31 cellular contexts compared by ENCODE assay signal in genomic region chr22:19708323-19709011, GRCh38. TPM values are rescaled to one million over a fixed set of nuclear protein-coding genes. Genes with fewer than 3 reads are reported as not detected.
A peak's percentile ranks its signal among the peaks of the same experiment; 100 is the strongest.
DNase-seq lines count a peak whose midpoint lies in the region; ATAC-seq and TF ChIP-seq lines count a peak whose summit lies in the region.
"Had no signal": no experiment of that assay in that cellular context is flagged by ENCODE, and none has a peak within 500 bp of the region (broad histone marks: within the 10 kb centered on the region; RNA-seq: fewer than 3 reads in every experiment).

No MANE protein-coding gene starts in this region.

- intact Hi-C loops in heart left ventricle (cut with DNase I) (no loop called here), posterior vena cava (cut with DNase I) (no loop called here), esophagus muscularis mucosa (cut with DNase I) (no loop called here)

- TF ChIP-seq EP300 in esophagus muscularis mucosa (IDR thresholded peaks at IDR 0.05), result no peak

- H3K4me1 Mint-ChIP-seq in glutamatergic neuron (ENCODE audit: low read depth, unreplicated experiment), result peaks cover 7% of the 10 kb centered on the region
- H3K4me1 Mint-ChIP-seq: mesothelial cell of epicardium; naive thymus-derived CD4-positive, alpha-beta T cell had no signal

- H3K4me1 ChIP-seq in heart left ventricle, result peaks cover 0 to 18% (median 0%) of the 10 kb centered on the region in 12 donors
- peaks cover 0 to 21% of the 10 kb centered on the region in 2 donors for H3K4me1 ChIP-seq in right atrium auricular region
- peaks cover under 1 to 14% (median 2%) of the 10 kb centered on the region in 4 donors for H3K4me1 ChIP-seq in esophagus muscularis mucosa
- H3K4me1 ChIP-seq: adrenal gland, SJCRH30 had no signal

- peaks cover 0 to 20% (median 3%) of the 10 kb centered on the region in 9 donors for H3K27me3 ChIP-seq in heart left ventricle
- H3K27me3 ChIP-seq in right atrium auricular region, result no peaks in the 10 kb centered on the region
- peaks cover 0 to 54% (median 0%) of the 10 kb centered on the region in 4 donors for H3K27me3 ChIP-seq in esophagus muscularis mucosa
- H3K27me3 ChIP-seq: adrenal gland, BE2C, gastrocnemius medialis, tibial nerve had no signal

- H3K9me3 Mint-ChIP-seq in glutamatergic neuron (ENCODE audit: unreplicated experiment), result peaks cover 10% of the 10 kb centered on the region
- H3K9me3 Mint-ChIP-seq: activated T-cell treated with anti-CD3 and anti-CD28 coated beads, Interleukin-2, amount 50 U/mL, for 24 hours; effector memory CD8-positive, alpha-beta T cell; mesothelial cell of epicardium; naive thymus-derived CD4-positive, alpha-beta T cell; stimulated activated naive CD8-positive, alpha-beta T cell treated with anti-CD3 and anti-CD28 coated beads, Interleukin-15, Interleukin-2, amounts not matched to agents 100 ng/mL and 50 ng/mL, for 24 hours had no signal

- H3K27ac ChIP-seq in heart left ventricle (no peak overlapping the region), right atrium auricular region (no peak overlapping the region), esophagus muscularis mucosa (replicated peaks in 1 of 4) (no peak overlapping the region)
- H3K27ac ChIP-seq: adrenal gland, SJCRH30, tibial nerve had no signal

- peaks cover 10% of the 10 kb centered on the region for H3K27me3 Mint-ChIP-seq in glutamatergic neuron (ENCODE audit: unreplicated experiment)

- H3K27ac Mint-ChIP-seq in glutamatergic neuron (ENCODE audit: unreplicated experiment), result no peak overlapping the region
- H3K27ac Mint-ChIP-seq: activated T-cell treated with anti-CD3 and anti-CD28 coated beads, Interleukin-2, amount 50 U/mL, for 24 hours; effector memory CD8-positive, alpha-beta T cell; mesothelial cell of epicardium; naive thymus-derived CD4-positive, alpha-beta T cell; stimulated activated naive CD8-positive, alpha-beta T cell treated with anti-CD3 and anti-CD28 coated beads, Interleukin-15, Interleukin-2, amounts not matched to agents 100 ng/mL and 50 ng/mL, for 24 hours had no signal

- ATAC-seq in heart left ventricle (no peak), HG02852 (IDR thresholded peaks at IDR 0.05; ENCODE audit: unreplicated experiment) (no peak)
- ATAC-seq: effector memory CD8-positive, alpha-beta T cell; naive thymus-derived CD4-positive, alpha-beta T cell; Panc1 had no signal

- no peak overlapping the region for H3K4me3 Mint-ChIP-seq in glutamatergic neuron (ENCODE audit: unreplicated experiment)
- H3K4me3 Mint-ChIP-seq: activated T-cell treated with anti-CD3 and anti-CD28 coated beads, Interleukin-2, amount 50 U/mL, for 24 hours; effector memory CD8-positive, alpha-beta T cell; mesothelial cell of epicardium; naive thymus-derived CD4-positive, alpha-beta T cell; stimulated activated naive CD8-positive, alpha-beta T cell treated with anti-CD3 and anti-CD28 coated beads, Interleukin-15, Interleukin-2, amounts not matched to agents 100 ng/mL and 50 ng/mL, for 24 hours had no signal

- TF ChIP-seq POLR2A in heart left ventricle (IDR thresholded peaks at IDR 0.05) (no peak), esophagus muscularis mucosa (IDR thresholded peaks at IDR 0.05; ENCODE audit: low read depth) (no peak)

- WGBS in heart left ventricle, 4 donors, result 55 to 77% (median 67%) methylated on average over 16 to 20 of the region's 20 CpGs
- WGBS in esophagus muscularis mucosa, result 84% methylated on average over 2 of the region's 20 CpGs

- DNase-seq in heart left ventricle (peak in 3 of 5 donors; percentile 22 to 56 (median 25)), right atrium auricular region (ENCODE audit: low spot score) (no peak), glutamatergic neuron (peak; percentile 11), posterior vena cava (ENCODE audit: low spot score) (peak; percentile 38), esophagus muscularis mucosa (ENCODE audit: extremely low spot score) (no peak), NCI-H1417 treated with DMSO at 0.1 percent for 48 hours (lab: John Stamatoyannopoulos, UW) (no peak), NCI-H1694 treated with DMSO at 0.1 percent for 48 hours (lab: John Stamatoyannopoulos, UW) (no peak)
- DNase-seq: activated CD4-positive, alpha-beta T cell treated with anti-CD3 and anti-CD28 coated beads for 1 hour; activated naive CD4-positive, alpha-beta T cell; activated T-cell treated with anti-CD3 and anti-CD28 coated beads, Interleukin-2, amount 50 U/mL, for 24 hours; DMS79 treated with DMSO at 0.1 percent for 48 hours; effector memory CD8-positive, alpha-beta T cell; Karpas-422; kidney glomerular epithelial cell; MV-4-11; naive thymus-derived CD4-positive, alpha-beta T cell; NCI-H2171 treated with DMSO at 0.1 percent for 48 hours; NCI-H524 treated with DMSO at 0.1 percent for 48 hours; occipital lobe; SJCRH30 had no signal

- H3K4me3 ChIP-seq in heart left ventricle, result no peak overlapping the region
- H3K4me3 ChIP-seq in right atrium auricular region, result no peak overlapping the region
- H3K4me3 ChIP-seq in esophagus muscularis mucosa, result no peak overlapping the region
- H3K4me3 ChIP-seq: adrenal gland, gastrocnemius medialis, SJCRH30, tibial nerve had no signal

- TF ChIP-seq CTCF in heart left ventricle (IDR thresholded peaks at IDR 0.05), result no peak
- TF ChIP-seq CTCF in right atrium auricular region (IDR thresholded peaks at IDR 0.05), result no peak
- TF ChIP-seq CTCF in glutamatergic neuron (IDR thresholded peaks at IDR 0.05; ENCODE audit: partially characterized antibody, unreplicated experiment), result no peak
- TF ChIP-seq CTCF in esophagus muscularis mucosa (IDR thresholded peaks at IDR 0.05), result no peak

- no peaks in the 10 kb centered on the region for H3K36me3 Mint-ChIP-seq in glutamatergic neuron (ENCODE audit: unreplicated experiment)
- H3K36me3 Mint-ChIP-seq: mesothelial cell of epicardium; naive thymus-derived CD4-positive, alpha-beta T cell had no signal

- H3K36me3 ChIP-seq in heart left ventricle (no peaks in the 10 kb centered on the region), right atrium auricular region (no peaks in the 10 kb centered on the region), esophagus muscularis mucosa (no peaks in the 10 kb centered on the region)
- H3K36me3 ChIP-seq: adrenal gland, BE2C, gastrocnemius medialis, SJCRH30, tibial nerve had no signal

- H3K9me3 ChIP-seq in heart left ventricle (no peaks in the 10 kb centered on the region), right atrium auricular region (no peaks in the 10 kb centered on the region), esophagus muscularis mucosa (no peaks in the 10 kb centered on the region)
- H3K9me3 ChIP-seq: adrenal gland, BE2C, gastrocnemius medialis, SJCRH30, tibial nerve had no signal

RNA-seq across cellular contexts. Expression of gene SEPTIN5, which starts 5.8 kb away (rescaled TPM):
- total RNA-seq in heart left ventricle, result 100 to 1,000 TPM in 7 of 9 donors, 10 to 100 TPM in 2; 88.3 to 272 (median 156) TPM
- 100 to 1,000 TPM in 1 of 2 donors, 10 to 100 TPM in 1; 75.7 to 127 TPM for polyA plus RNA-seq in heart left ventricle
- 100 to 1,000 TPM; 162 to 287 TPM for total RNA-seq in right atrium auricular region
- total RNA-seq in glutamatergic neuron (ENCODE audit: unreplicated experiment), result 96.0 TPM
- 10 to 100 TPM; 22.9 to 29.8 TPM for total RNA-seq in posterior vena cava
- total RNA-seq in esophagus muscularis mucosa, result 10 to 100 TPM in 3 of 4 donors, 1 to 10 TPM in 1; 4.2 to 55.4 (median 20.6) TPM
- total RNA-seq: T-helper 1 cell treated with Interleukin-12 subunit alpha and Interleukin-12 subunit beta and Interleukin-4 antibody, amounts not matched to agents 30 ng/mL and 1 ng/mL, for 36 hours had no signal

RNA-seq across cellular contexts. Expression of gene GP1BB, which starts 14.9 kb away (rescaled TPM):
- 10 to 100 TPM in 3 of 9 donors, 1 to 10 TPM in 3, not detected in 3; 1.4 to 52.2 (median 10.7) TPM for total RNA-seq in heart left ventricle
- polyA plus RNA-seq in heart left ventricle, result 10 to 100 TPM in 1 of 2 donors, 1 to 10 TPM in 1; 6.5 to 30.4 TPM
- 10 to 100 TPM; 25.8 to 34.7 TPM for total RNA-seq in right atrium auricular region
- total RNA-seq in glutamatergic neuron (ENCODE audit: unreplicated experiment), result 8.3 TPM
- total RNA-seq in posterior vena cava, result under 1 TPM in 1 of 2 donors, not detected in 1; 0.83 TPM
- 10 to 100 TPM in 1 of 4 donors, 1 to 10 TPM in 3; 1.7 to 16.7 (median 5.7) TPM for total RNA-seq in esophagus muscularis mucosa
- total RNA-seq: renal cortical epithelial cell; T-helper 1 cell treated with Interleukin-12 subunit alpha and Interleukin-12 subunit beta and Interleukin-4 antibody, amounts not matched to agents 30 ng/mL and 1 ng/mL, for 36 hours had no signal
- polyA plus RNA-seq: naive thymus-derived CD4-positive, alpha-beta T cell had no signal

RNA-seq across cellular contexts. Expression of gene TBX1, which starts 52.1 kb away (rescaled TPM):
- total RNA-seq in heart left ventricle (1 to 10 TPM in 4 of 9 donors, under 1 TPM in 4, not detected in 1; 0.28 to 3.1 (median 1.2) TPM), right atrium auricular region (under 1 TPM in 1 of 2 donors, not detected in 1; 0.24 TPM), glutamatergic neuron (ENCODE audit: unreplicated experiment) (2.4 TPM), posterior vena cava (1 to 10 TPM; 7.5 to 8.1 TPM), esophagus muscularis mucosa (1 to 10 TPM; 1.4 to 2.5 (median 1.8) TPM)
- polyA plus RNA-seq in heart left ventricle, result under 1 TPM; 0.11 to 0.95 TPM
- total RNA-seq: H4; T-helper 1 cell treated with Interleukin-12 subunit alpha and Interleukin-12 subunit beta and Interleukin-4 antibody, amounts not matched to agents 30 ng/mL and 1 ng/mL, for 36 hours had no signal
- polyA plus RNA-seq: naive thymus-derived CD4-positive, alpha-beta T cell had no signal

Comparison
In these comparisons a context has a peak if more than half of its experiments do, and no peak if none do; other contexts are left out.
1. DNase-seq: peak in heart left ventricle (3 of 5), glutamatergic neuron (single experiment) and posterior vena cava (single experiment); none in right atrium auricular region (single experiment), esophagus muscularis mucosa (single experiment), NCI-H1417 treated with DMSO at 0.1 percent for 48 hours (single experiment) and NCI-H1694 treated with DMSO at 0.1 percent for 48 hours (single experiment).